Comparison of ENCODE assay signal across 8 cellular contexts in the genomic region with DNA sequence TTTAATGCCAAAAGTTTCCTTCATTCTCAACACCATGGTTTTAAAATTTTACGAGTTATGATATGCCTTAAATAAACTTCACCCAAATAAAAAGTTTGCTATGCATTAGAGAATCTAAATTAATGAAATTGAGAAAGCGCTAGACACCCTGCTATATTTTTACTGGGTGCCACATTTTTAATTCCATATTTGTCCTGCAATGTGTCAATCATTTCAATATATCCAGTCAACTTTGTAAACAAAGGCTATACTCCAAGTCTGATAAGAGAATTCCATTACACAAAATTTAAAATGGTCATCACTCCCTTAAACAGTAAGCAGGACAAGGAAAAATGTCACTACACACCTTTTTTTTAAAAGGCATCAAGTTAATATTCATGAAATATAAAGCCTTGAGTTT. TPM values are rescaled to one million over a fixed set of nuclear protein-coding genes. Genes with fewer than 3 reads are reported as not detected.
DNase-seq lines count a peak whose midpoint lies in the region; TF ChIP-seq lines count a peak whose summit lies in the region.

No MANE protein-coding gene starts in this region.

- TF ChIP-seq POLR2A in stomach (IDR thresholded peaks at IDR 0.05), result no peak

- no peak overlapping the region for H3K27ac Mint-ChIP-seq in T-helper 1 cell treated with Interleukin-12 subunit alpha and Interleukin-12 subunit beta and Interleukin-4 antibody, amounts not matched to agents 30 μg/mL and 1 μg/mL, for 36 hours
- no peak overlapping the region for H3K27ac Mint-ChIP-seq in activated T-helper 1 cell treated with anti-CD3 and anti-CD28 coated beads, Interleukin-12 subunit alpha, Interleukin-12 subunit beta, Interleukin-2, Interleukin-4 antibody, amounts not matched to agents 30 ng/mL and 10 ng/mL and 1 ng/mL, durations not matched to agents 14 hours and 24 hours and 36 hours

- no peaks in the 10 kb centered on the region for H3K9me3 Mint-ChIP-seq in T-helper 1 cell treated with Interleukin-12 subunit alpha and Interleukin-12 subunit beta and Interleukin-4 antibody, amounts not matched to agents 30 μg/mL and 1 μg/mL, for 36 hours
- H3K9me3 Mint-ChIP-seq in activated T-helper 1 cell treated with anti-CD3 and anti-CD28 coated beads, Interleukin-12 subunit alpha, Interleukin-12 subunit beta, Interleukin-2, Interleukin-4 antibody, amounts not matched to agents 30 ng/mL and 10 ng/mL and 1 ng/mL, durations not matched to agents 14 hours and 24 hours and 36 hours, result no peaks in the 10 kb centered on the region

- H3K27ac ChIP-seq in iPS-20b (ENCODE audit: low read length), result no peak overlapping the region
- peak overlapping the region in 4 of 5 donors; percentile 95 to 98 (median 97) for H3K27ac ChIP-seq in stomach

- peak overlapping the region; percentile 91; the same call in 1 of the 2 replicates for H3K9ac ChIP-seq in iPS-20b (ENCODE audit: low read depth, low read length)

- H3K4me3 Mint-ChIP-seq in T-helper 1 cell treated with Interleukin-12 subunit alpha and Interleukin-12 subunit beta and Interleukin-4 antibody, amounts not matched to agents 30 μg/mL and 1 μg/mL, for 36 hours, result peak overlapping the region; percentile 85
- peak overlapping the region; percentile 96 for H3K4me3 Mint-ChIP-seq in activated T-helper 1 cell treated with anti-CD3 and anti-CD28 coated beads, Interleukin-12 subunit alpha, Interleukin-12 subunit beta, Interleukin-2, Interleukin-4 antibody, amounts not matched to agents 30 ng/mL and 10 ng/mL and 1 ng/mL, durations not matched to agents 14 hours and 24 hours and 36 hours

- H3K36me3 ChIP-seq in iPS-20b (ENCODE audit: insufficient read depth, low read depth, low read length) (no peaks in the 10 kb centered on the region), stomach (no peaks in the 10 kb centered on the region)

- H3K27me3 Mint-ChIP-seq in T-helper 1 cell treated with Interleukin-12 subunit alpha and Interleukin-12 subunit beta and Interleukin-4 antibody, amounts not matched to agents 30 μg/mL and 1 μg/mL, for 36 hours (ENCODE audit: low read depth), result no peaks in the 10 kb centered on the region
- H3K27me3 Mint-ChIP-seq in activated T-helper 1 cell treated with anti-CD3 and anti-CD28 coated beads, Interleukin-12 subunit alpha, Interleukin-12 subunit beta, Interleukin-2, Interleukin-4 antibody, amounts not matched to agents 30 ng/mL and 10 ng/mL and 1 ng/mL, durations not matched to agents 14 hours and 24 hours and 36 hours (ENCODE audit: insufficient read depth), result no peaks in the 10 kb centered on the region

- no peaks in the 10 kb centered on the region for H3K9me3 ChIP-seq in iPS-20b (ENCODE audit: insufficient read depth, low read depth, low read length)
- H3K9me3 ChIP-seq in stomach, result no peaks in the 10 kb centered on the region

- H3K4me3 ChIP-seq in iPS-20b (ENCODE audit: low read length), result peak overlapping the region; percentile 89
- H3K4me3 ChIP-seq in stomach, result peak overlapping the region; percentile 77 to 90 (median 89)

- H3K4me1 ChIP-seq in iPS-20b (ENCODE audit: insufficient read depth, low read length), result peaks cover 10% of the 10 kb centered on the region; the same call in 1 of the 2 replicates
- peaks cover 7 to 75% (median 41%) of the 10 kb centered on the region in 4 donors for H3K4me1 ChIP-seq in stomach

- no peak for TF ChIP-seq CTCF in stomach (IDR thresholded peaks at IDR 0.05)

- WGBS in stomach, 5 donors, result 45 to 54% (median 46%) methylated on average over 2 of the region's 2 CpGs

- intact Hi-C loops in activated T-helper 1 cell treated with anti-CD3 and anti-CD28 coated beads, Interleukin-12 subunit alpha, Interleukin-12 subunit beta, Interleukin-2, Interleukin-4 antibody, amounts not matched to agents 30 ng/mL and 10 ng/mL and 1 ng/mL, durations not matched to agents 14 hours and 24 hours and 36 hours (cut with micrococcal nuclease), result no loop called here
- intact Hi-C loops in stomach (cut with DNase I; ENCODE audit: low total_unique reads), result no loop called here

- H3K27me3 ChIP-seq in iPS-20b (ENCODE audit: insufficient read depth, low read length), result no peaks in the 10 kb centered on the region
- no peaks in the 10 kb centered on the region for H3K27me3 ChIP-seq in stomach

- peaks cover 39% of the 10 kb centered on the region for H3K4me1 Mint-ChIP-seq in T-helper 1 cell treated with Interleukin-12 subunit alpha and Interleukin-12 subunit beta and Interleukin-4 antibody, amounts not matched to agents 30 μg/mL and 1 μg/mL, for 36 hours (ENCODE audit: low read depth)
- H3K4me1 Mint-ChIP-seq in activated T-helper 1 cell treated with anti-CD3 and anti-CD28 coated beads, Interleukin-12 subunit alpha, Interleukin-12 subunit beta, Interleukin-2, Interleukin-4 antibody, amounts not matched to agents 30 ng/mL and 10 ng/mL and 1 ng/mL, durations not matched to agents 14 hours and 24 hours and 36 hours (ENCODE audit: low read depth), result peaks cover 61% of the 10 kb centered on the region

- DNase-seq in T-helper 1 cell, result no peak
- DNase-seq in activated T-helper 1 cell treated with anti-CD3 and anti-CD28 coated beads, Interleukin-12 subunit alpha, Interleukin-12 subunit beta, Interleukin-2, Interleukin-4 antibody, amounts not matched to agents 30 ng/mL and 10 ng/mL and 1 ng/mL, durations not matched to agents 14 hours and 24 hours and 36 hours (ENCODE audit: low spot score), result no peak
- no peak for DNase-seq in stomach
- no peak for DNase-seq in NCI-H2029 treated with DMSO at 0.1 percent for 48 hours (lab: John Stamatoyannopoulos, UW)
- no peak for DNase-seq in middle frontal gyrus (ENCODE audit: extremely low spot score, low spot score)
- no peak for DNase-seq in germinal center (ENCODE audit: low spot score)

- peaks cover 9% of the 10 kb centered on the region for H3K36me3 Mint-ChIP-seq in T-helper 1 cell treated with Interleukin-12 subunit alpha and Interleukin-12 subunit beta and Interleukin-4 antibody, amounts not matched to agents 30 μg/mL and 1 μg/mL, for 36 hours (ENCODE audit: low read depth)
- H3K36me3 Mint-ChIP-seq in activated T-helper 1 cell treated with anti-CD3 and anti-CD28 coated beads, Interleukin-12 subunit alpha, Interleukin-12 subunit beta, Interleukin-2, Interleukin-4 antibody, amounts not matched to agents 30 ng/mL and 10 ng/mL and 1 ng/mL, durations not matched to agents 14 hours and 24 hours and 36 hours (ENCODE audit: low read depth), result peaks cover 10% of the 10 kb centered on the region

- no peak for TF ChIP-seq EP300 in stomach (IDR thresholded peaks at IDR 0.05)

RNA-seq across cellular contexts. Expression of a gene that starts 1.9 kb away (rescaled TPM):
- 85.0 and 87.1 TPM in 2 replicates for total RNA-seq in activated T-helper 1 cell treated with anti-CD3 and anti-CD28 coated beads, Interleukin-12 subunit alpha, Interleukin-12 subunit beta, Interleukin-2, Interleukin-4 antibody, amounts not matched to agents 30 ng/mL and 10 ng/mL and 1 ng/mL, durations not matched to agents 14 hours and 24 hours and 36 hours
- 100 to 1,000 TPM in 3 of 5 donors, 10 to 100 TPM in 2; 85.3 to 425 (median 188) TPM for total RNA-seq in stomach
- 100 to 1,000 TPM in 1 of 3 donors, 10 to 100 TPM in 1, 1 to 10 TPM in 1; 7.5 to 125 (median 28.4) TPM for polyA plus RNA-seq in stomach
